19 cellular contexts compared by ENCODE assay signal in the genomic region with DNA sequence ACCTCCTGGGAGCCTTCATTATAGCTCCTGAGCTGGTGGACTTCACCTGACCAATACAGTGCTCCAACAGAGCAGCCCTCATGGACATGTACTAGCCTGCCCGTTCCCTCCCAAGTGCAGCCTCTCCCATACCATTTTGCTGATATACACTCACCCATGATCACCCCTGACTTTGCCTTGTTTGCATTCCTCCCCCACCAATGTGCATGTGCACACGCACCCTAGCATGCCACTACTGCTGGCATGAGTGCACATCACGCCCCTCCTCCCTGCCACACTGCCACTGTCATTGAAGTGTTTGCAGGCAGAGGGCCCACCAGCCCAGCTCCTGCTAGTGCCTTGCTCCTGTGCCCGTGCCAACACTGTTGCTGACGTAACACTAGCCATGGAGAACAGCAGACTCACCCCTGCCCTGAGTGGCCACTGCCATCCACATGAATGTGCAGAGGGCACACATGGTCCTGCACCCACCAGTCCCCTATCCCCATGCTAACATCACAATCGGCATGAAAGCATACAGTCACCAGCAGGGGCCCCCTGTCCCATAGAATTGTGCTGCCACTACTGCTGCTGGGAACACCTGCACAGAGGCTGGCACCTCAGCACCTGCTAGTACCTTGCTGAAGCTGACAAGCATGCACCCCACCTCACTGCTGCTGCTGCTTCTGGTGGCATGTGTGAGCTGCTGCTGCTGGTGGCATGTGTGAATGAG.
DNase-seq lines count a peak whose midpoint lies in the region; ATAC-seq and TF ChIP-seq lines count a peak whose summit lies in the region.
"Had no signal": no experiment of that assay in that cellular context is flagged by ENCODE, and none has a peak within 500 bp of the region (broad histone marks: within the 10 kb centered on the region; RNA-seq: fewer than 3 reads in every experiment).

No MANE protein-coding gene starts in this region.

- peak; percentile 33 for DNase-seq in NCI-H1092 treated with DMSO at 0.1 percent for 48 hours (lab: John Stamatoyannopoulos, UW)
- DNase-seq in NCI-H1092 (lab: John Stamatoyannopoulos, UW) = no peak
- DNase-seq in WERI-Rb-1 = no peak
- DNase-seq in left lobe of liver (ENCODE audit: low spot score) = no peak
- no peak for DNase-seq in HuH-7 (ENCODE audit: low spot score)
- DNase-seq: activated CD4-positive, alpha-beta T cell treated with anti-CD3 and anti-CD28 coated beads for 4 hours; CD4-positive, alpha-beta T cell; GDM1; NCI-H226; stomach; T-helper 1 cell had no signal

- TF ChIP-seq CTCF in WERI-Rb-1 (IDR thresholded peaks at IDR 0.05; ENCODE audit: low read depth, low read length) = 0 out of 2 replicates have a peak, but pooled peaks have one; percentile 2

- no peaks in the 10 kb centered on the region for H3K9me3 ChIP-seq in WERI-Rb-1 (ENCODE audit: severe bottlenecking)
- H3K9me3 ChIP-seq: neutrophil, stomach had no signal

- H3K4me3 ChIP-seq in WERI-Rb-1 (ENCODE audit: low read depth, low read length) = no peak overlapping the region
- H3K4me3 ChIP-seq: dorsolateral prefrontal cortex, stomach had no signal

- peak; percentile 57 for ATAC-seq in GM18868 (IDR thresholded peaks at IDR 0.05; ENCODE audit: unreplicated experiment)
- ATAC-seq in left lobe of liver = peak; percentile 74
- ATAC-seq in HG03135 (IDR thresholded peaks at IDR 0.05; ENCODE audit: unreplicated experiment) = no peak
- no peak for ATAC-seq in GM19324 (IDR thresholded peaks at IDR 0.05; ENCODE audit: low FRiP score, unreplicated experiment)
- ATAC-seq: activated T-helper 17 cell treated with anti-CD3 and anti-CD28 coated beads, Interleukin-2, amount 50 U/mL, for 72 hours had no signal

- H3K27ac ChIP-seq in WERI-Rb-1 = no peak overlapping the region
- H3K27ac ChIP-seq: 22Rv1, dorsolateral prefrontal cortex, KMS-11, neutrophil, stomach had no signal

- H3K27me3 ChIP-seq in WERI-Rb-1 (ENCODE audit: insufficient read depth, low read depth, severe bottlenecking) = no peaks in the 10 kb centered on the region
- H3K27me3 ChIP-seq: neutrophil had no signal

- H3K36me3 ChIP-seq in WERI-Rb-1 = no peaks in the 10 kb centered on the region
- H3K36me3 ChIP-seq: neutrophil, stomach had no signal

Comparison
In these comparisons a context has a peak if more than half of its experiments do, and no peak if none do; other contexts are left out.
1. ATAC-seq: peak in GM18868 (single experiment) and left lobe of liver (single experiment); none in HG03135 (single experiment) and GM19324 (single experiment).